ENCODE assay signal across 13 cellular contexts in the genomic region with DNA sequence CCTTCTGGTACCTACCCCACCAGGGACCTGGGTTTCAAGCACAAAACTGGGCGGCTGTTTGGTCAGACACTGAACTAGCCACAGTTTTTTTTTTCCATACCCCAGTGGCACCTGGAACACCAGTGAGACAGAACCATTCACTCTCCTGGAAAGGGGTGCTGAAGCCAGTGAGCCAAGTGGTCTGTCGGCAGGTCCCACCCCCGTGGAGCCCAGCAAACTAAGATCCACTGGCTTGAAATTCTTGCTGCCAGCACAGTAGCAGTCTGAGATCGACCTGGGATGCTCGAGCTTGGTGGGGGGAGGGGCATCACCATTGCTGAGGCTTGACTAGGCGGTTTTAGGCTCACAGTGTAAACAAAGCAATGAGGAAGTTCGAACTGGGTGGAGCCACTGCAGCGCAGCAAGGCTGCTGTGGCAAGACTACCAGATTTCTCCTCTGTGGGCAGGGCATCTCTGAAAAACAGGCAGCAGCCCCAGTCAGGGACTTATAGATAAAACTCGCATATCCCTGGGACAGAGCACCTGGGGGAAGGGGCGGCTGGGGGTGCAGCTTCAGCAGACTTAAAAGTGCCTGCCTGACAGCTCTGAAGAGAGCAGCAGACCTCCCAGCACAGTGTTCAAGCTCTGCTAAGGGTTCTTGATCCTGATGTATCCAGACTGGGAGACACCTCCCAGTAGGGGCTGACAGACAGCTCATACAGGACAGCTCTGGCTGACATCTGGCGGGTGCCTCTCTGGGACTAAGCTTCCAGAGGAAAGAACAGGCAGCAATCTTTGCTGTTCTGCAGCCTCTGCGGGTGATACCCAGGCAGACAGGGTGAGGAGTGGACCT.
DNase-seq lines count a peak whose midpoint lies in the region; ATAC-seq and TF ChIP-seq lines count a peak whose summit lies in the region.
"Had no signal": no experiment of that assay in that cellular context is flagged by ENCODE, and none has a peak within 500 bp of the region (broad histone marks: within the 10 kb centered on the region; RNA-seq: fewer than 3 reads in every experiment).

No MANE protein-coding gene starts in this region.

- H3K4me2 ChIP-seq in Karpas-422 (ENCODE audit: low read depth, low read length, poor library complexity, severe bottlenecking) = no peak overlapping the region

- no peak overlapping the region for H3K4me3 ChIP-seq in GM06990 (replicated peaks; ENCODE audit: low read depth, low read length)
- H3K4me3 ChIP-seq in Karpas-422 (ENCODE audit: low read length) = no peak overlapping the region
- H3K4me3 ChIP-seq: gastroesophageal sphincter, uterus had no signal

- H3K79me2 ChIP-seq in Karpas-422 (ENCODE audit: low read length) = no peaks in the 10 kb centered on the region

- no peak for TF ChIP-seq CTCF in GM06990 (IDR thresholded peaks at IDR 0.05; ENCODE audit: insufficient read depth, low read length, poor library complexity, severe bottlenecking)

- H3K27ac Mint-ChIP-seq in activated T-cell treated with anti-CD3 and anti-CD28 coated beads, Interleukin-2, amount 50 U/mL, for 72 hours = no peak overlapping the region
- H3K27ac Mint-ChIP-seq: activated CD8-positive, alpha-beta T cell treated with anti-CD3 and anti-CD28 coated beads, Interleukin-2, amount 10 ng/mL, durations not matched to agents 7 days and 5 days; natural killer cell treated with Interleukin-12 subunit alpha and Interleukin-12 subunit beta and Interleukin-15 and Interleukin-18, amount 100 ng/mL, for 72 hours had no signal

- H3K4me1 Mint-ChIP-seq in activated T-cell treated with anti-CD3 and anti-CD28 coated beads, Interleukin-2, amount 50 U/mL, for 72 hours (ENCODE audit: low read depth) = no peaks in the 10 kb centered on the region

- H3K27me3 ChIP-seq in GM06990 (replicated peaks; ENCODE audit: control insufficient read depth, insufficient read depth, low read length) = no peaks in the 10 kb centered on the region
- no peaks in the 10 kb centered on the region for H3K27me3 ChIP-seq in Karpas-422 (ENCODE audit: low read length)
- H3K27me3 ChIP-seq: gastroesophageal sphincter, uterus had no signal

- no peaks in the 10 kb centered on the region for H3K9me2 ChIP-seq in Karpas-422 (replicated peaks; ENCODE audit: insufficient read depth, low read length)

- H3K4me3 Mint-ChIP-seq in activated T-cell treated with anti-CD3 and anti-CD28 coated beads, Interleukin-2, amount 50 U/mL, for 72 hours = no peak overlapping the region
- H3K4me3 Mint-ChIP-seq: activated CD8-positive, alpha-beta T cell treated with anti-CD3 and anti-CD28 coated beads, Interleukin-2, amount 10 ng/mL, durations not matched to agents 7 days and 5 days; natural killer cell treated with Interleukin-12 subunit alpha and Interleukin-12 subunit beta and Interleukin-15 and Interleukin-18, amount 100 ng/mL, for 72 hours had no signal

- no peak overlapping the region for H3K27ac ChIP-seq in Karpas-422 (ENCODE audit: low read length)
- H3K27ac ChIP-seq: gastroesophageal sphincter, uterus had no signal

- no peak overlapping the region for H2AFZ ChIP-seq in Karpas-422 (ENCODE audit: low read length)

- peaks cover 0 to 2% of the 10 kb centered on the region in 2 donors for H3K36me3 Mint-ChIP-seq in activated T-cell treated with anti-CD3 and anti-CD28 coated beads, Interleukin-2, amount 50 U/mL, for 72 hours (ENCODE audit: insufficient read depth in 2 of 2)
- H3K36me3 Mint-ChIP-seq: natural killer cell treated with Interleukin-12 subunit alpha and Interleukin-12 subunit beta and Interleukin-15 and Interleukin-18, amount 100 ng/mL, for 72 hours had no signal

- no peak overlapping the region for H3K9ac ChIP-seq in Karpas-422 (ENCODE audit: low read length)

- no peak for ATAC-seq in activated T-cell treated with anti-CD3 and anti-CD28 coated beads, Interleukin-2, amount 50 U/mL, for 72 hours (replicated peaks in 1 of 2)
- ATAC-seq: activated CD8-positive, alpha-beta T cell treated with anti-CD3 and anti-CD28 coated beads, Interleukin-2, amount 10 ng/mL, durations not matched to agents 7 days and 5 days; gastroesophageal sphincter; natural killer cell treated with Interleukin-12 subunit alpha and Interleukin-12 subunit beta and Interleukin-15 and Interleukin-18, amount 100 ng/mL, for 72 hours had no signal

- no peaks in the 10 kb centered on the region for H3K36me3 ChIP-seq in GM06990 (ENCODE audit: control insufficient read depth, insufficient read depth, low read length)
- H3K36me3 ChIP-seq in Karpas-422 (ENCODE audit: insufficient read depth, low read length) = no peaks in the 10 kb centered on the region
- H3K36me3 ChIP-seq: gastroesophageal sphincter, uterus had no signal

- H3K9me3 ChIP-seq in Karpas-422 (ENCODE audit: low read length) = no peaks in the 10 kb centered on the region
- H3K9me3 ChIP-seq: uterus had no signal

- no peaks in the 10 kb centered on the region for H4K20me1 ChIP-seq in Karpas-422 (ENCODE audit: insufficient read depth, low read depth, low read length)

- H3K9me3 Mint-ChIP-seq in activated T-cell treated with anti-CD3 and anti-CD28 coated beads, Interleukin-2, amount 50 U/mL, for 72 hours = peaks cover 3% of the 10 kb centered on the region in 2 donors

- no peaks in the 10 kb centered on the region for H3K4me1 ChIP-seq in Karpas-422 (ENCODE audit: low read length)
- H3K4me1 ChIP-seq: gastroesophageal sphincter, uterus had no signal

- DNase-seq in GM06990 (ENCODE audit: extremely low read depth, insufficient read length) = peak; percentile 4
- peak; percentile 44 for DNase-seq in Karpas-422
- DNase-seq in SKM-1 treated with dmso at 0.1 percent for 144 hours (lab: John Stamatoyannopoulos, UW; ENCODE audit: unreplicated experiment) = peak; percentile 91
- peak; percentile 60 for DNase-seq in iris pigment epithelial cell (ENCODE audit: low read depth)
- no peak for DNase-seq in NCI-H2196 (lab: John Stamatoyannopoulos, UW; ENCODE audit: unreplicated experiment)
- no peak for DNase-seq in activated T-cell treated with anti-CD3 and anti-CD28 coated beads, Interleukin-2, amount 50 U/mL, for 72 hours
- no peak for DNase-seq in stimulated activated CD4-positive, alpha-beta T cell treated with anti-CD3 and anti-CD28 coated beads, Interleukin-4, amount 100 ng/mL, for 1 hour
- DNase-seq in mucosa of gallbladder (ENCODE audit: low spot score) = no peak
- DNase-seq: activated CD8-positive, alpha-beta T cell treated with anti-CD3 and anti-CD28 coated beads, Interleukin-2, amount 10 ng/mL, durations not matched to agents 7 days and 5 days; NCI-H69; uterus had no signal

- H3K27me3 Mint-ChIP-seq in activated T-cell treated with anti-CD3 and anti-CD28 coated beads, Interleukin-2, amount 50 U/mL, for 72 hours (ENCODE audit: low read depth) = no peaks in the 10 kb centered on the region
- H3K27me3 Mint-ChIP-seq: natural killer cell treated with Interleukin-12 subunit alpha and Interleukin-12 subunit beta and Interleukin-15 and Interleukin-18, amount 100 ng/mL, for 72 hours had no signal

Comparison
In these comparisons a context has a peak if more than half of its experiments do, and no peak if none do; other contexts are left out.
1. DNase-seq: peak in GM06990 (single experiment), Karpas-422 (single experiment), SKM-1 treated with dmso at 0.1 percent for 144 hours (single experiment) and iris pigment epithelial cell (single experiment); none in NCI-H2196 (single experiment), activated T-cell treated with anti-CD3 and anti-CD28 coated beads, Interleukin-2, amount 50 U/mL, for 72 hours (0 of 2), stimulated activated CD4-positive, alpha-beta T cell treated with anti-CD3 and anti-CD28 coated beads, Interleukin-4, amount 100 ng/mL, for 1 hour (single experiment) and mucosa of gallbladder (single experiment).